Comparison of ENCODE assay signal across 1 cellular context in the genomic region with DNA sequence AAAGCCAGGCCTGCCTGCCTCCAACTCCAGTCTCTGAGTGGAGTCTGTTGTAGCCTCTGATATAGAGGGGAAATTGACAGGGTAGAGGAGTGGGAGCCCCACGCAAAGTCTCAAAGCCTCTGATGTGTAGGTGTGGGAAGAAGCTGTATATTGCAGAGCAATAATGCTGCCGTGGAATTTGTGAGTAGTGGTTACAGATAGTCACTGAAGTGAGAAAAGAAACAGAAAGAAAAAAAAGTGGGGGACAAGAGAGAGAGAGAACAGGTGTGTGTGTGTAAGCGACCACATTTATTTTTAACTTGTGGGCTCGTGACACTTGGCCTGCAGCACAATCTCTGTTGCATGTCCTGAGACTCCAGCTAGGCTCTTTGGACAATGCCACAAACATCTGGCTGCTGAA.
A peak's percentile ranks its signal among the peaks of the same experiment; 100 is the strongest.
TF ChIP-seq lines count a peak whose summit lies in the region.

No MANE protein-coding gene starts in this region.

TF ChIP-seq in GM12878, 131 proteins besides CTCF, POLR2A, EP300 and RAD21 (continues in another document):
- TF ChIP-seq BACH1 (IDR thresholded peaks at IDR 0.05; ENCODE audit: borderline replicate concordance) (peak; percentile 23; the same call in 1 of the 2 replicates), FOXM1 (IDR thresholded peaks at IDR 0.05; ENCODE audit: low read depth, low read length) (peak; percentile 62; the same call in 1 of the 2 replicates), SMAD5 (IDR thresholded peaks at IDR 0.05; ENCODE audit: low read depth) (no peak), DPF2 (IDR thresholded peaks at IDR 0.05) (0 out of 2 replicates have a peak, but pooled peaks have one; percentile 27), NR2C1 (IDR thresholded peaks at IDR 0.05) (no peak), NR2F1 (conservative IDR thresholded peaks at IDR 0.05) (peak; percentile 76), POLR2AphosphoS5 (IDR thresholded peaks at IDR 0.05; ENCODE audit: low read length) (no peak), SREBF2 (IDR thresholded peaks at IDR 0.05; ENCODE audit: low read length) (no peak), SIN3A (IDR thresholded peaks at IDR 0.05; ENCODE audit: low read depth, low read length) (no peak), NBN (IDR thresholded peaks at IDR 0.05) (peak; percentile 73; the same call in 1 of the 2 replicates), EED (IDR thresholded peaks at IDR 0.05; ENCODE audit: low read depth) (peak; percentile 56; the same call in 1 of the 2 replicates), IKZF2 (IDR thresholded peaks at IDR 0.05) (peak; percentile 75), RBBP5 (conservative IDR thresholded peaks at IDR 0.05) (no peak; the same call in 1 of the 2 replicates), CREM (IDR thresholded peaks at IDR 0.05; ENCODE audit: low read depth) (peak; percentile 54; the same call in 1 of the 2 replicates), TARDBP (IDR thresholded peaks at IDR 0.05; ENCODE audit: borderline replicate concordance) (0 out of 2 replicates have a peak, but pooled peaks have one; percentile 30), CHD2 (IDR thresholded peaks at IDR 0.05; ENCODE audit: borderline replicate concordance, low read depth, low read length) (no peak), GABPA (IDR thresholded peaks at IDR 0.05; ENCODE audit: low read depth) (0 out of 2 replicates have a peak, but pooled peaks have one; percentile 39), NFIC (IDR thresholded peaks at IDR 0.05; ENCODE audit: low read depth, low read length) (peak; percentile 86), TCF7 (IDR thresholded peaks at IDR 0.05; ENCODE audit: borderline replicate concordance) (no peak), ZNF217 (IDR thresholded peaks at IDR 0.05) (no peak), LARP7 (IDR thresholded peaks at IDR 0.05) (no peak), ZBED1 (IDR thresholded peaks at IDR 0.05; ENCODE audit: borderline replicate concordance) (no peak), ETV6 (conservative IDR thresholded peaks at IDR 0.05 in 1 of 2, IDR thresholded peaks at IDR 0.05 in 1 of 2; ENCODE audit: borderline replicate concordance in 1 of 2, low read depth in 1 of 2) (no peak), IKZF1 (conservative IDR thresholded peaks at IDR 0.05) (peak; percentile 48; the same call in 1 of the 2 replicates), ESRRA (IDR thresholded peaks at IDR 0.05; ENCODE audit: low read length) (no peak), BHLHE40 (IDR thresholded peaks at IDR 0.05; ENCODE audit: borderline replicate concordance in 1 of 2, low read depth in 2 of 2, low read length in 1 of 2) (peak; percentile 80 to 85), CREB1 (IDR thresholded peaks at IDR 0.05; ENCODE audit: low read depth) (peak; percentile 29; the same call in 1 of the 2 replicates), SPI1 (IDR thresholded peaks at IDR 0.05; ENCODE audit: borderline replicate concordance, insufficient read depth, low read depth, low read length) (no peak), MXI1 (IDR thresholded peaks at IDR 0.05; ENCODE audit: low read depth, low read length) (no peak), KAT2A (conservative IDR thresholded peaks at IDR 0.05; ENCODE audit: control insufficient read depth, low read depth, low read length) (no peak), IRF4 (IDR thresholded peaks at IDR 0.05; ENCODE audit: low read depth, low read length) (peak; percentile 60), SMC3 (IDR thresholded peaks at IDR 0.05; ENCODE audit: borderline replicate concordance, low read length) (no peak), FOXK2 (IDR thresholded peaks at IDR 0.05) (no peak), ZSCAN29 (IDR thresholded peaks at IDR 0.05) (no peak), HCFC1 (IDR thresholded peaks at IDR 0.05; ENCODE audit: low read length) (no peak), SRF (IDR thresholded peaks at IDR 0.05; ENCODE audit: low read depth in 2 of 2, low read length in 2 of 2) (no peak), HDGF (IDR thresholded peaks at IDR 0.05) (no peak), CEBPB (IDR thresholded peaks at IDR 0.05; ENCODE audit: borderline replicate concordance in 1 of 2, low read depth in 2 of 2, low read length in 2 of 2) (peak in 1 of 2 experiments; percentile 52; a peak in 1 of 4 replicates), POLR2AphosphoS2 (IDR thresholded peaks at IDR 0.05; ENCODE audit: low read depth, low read length) (no peak), NR2C2 (IDR thresholded peaks at IDR 0.05; ENCODE audit: borderline replicate concordance, control insufficient read depth, insufficient read length, low read depth) (no peak), BMI1 (IDR thresholded peaks at IDR 0.05; ENCODE audit: borderline replicate concordance) (peak; percentile 30; the same call in 1 of the 2 replicates), NFYA (IDR thresholded peaks at IDR 0.05; ENCODE audit: borderline replicate concordance, low read depth, low read length) (no peak), MYB (IDR thresholded peaks at IDR 0.05; ENCODE audit: borderline replicate concordance, low read depth, low read length) (no peak), RB1 (IDR thresholded peaks at IDR 0.05; ENCODE audit: borderline replicate concordance) (no peak), JUND (IDR thresholded peaks at IDR 0.05; ENCODE audit: low read depth, low read length) (no peak)
- TF ChIP-seq, protein P1, sequence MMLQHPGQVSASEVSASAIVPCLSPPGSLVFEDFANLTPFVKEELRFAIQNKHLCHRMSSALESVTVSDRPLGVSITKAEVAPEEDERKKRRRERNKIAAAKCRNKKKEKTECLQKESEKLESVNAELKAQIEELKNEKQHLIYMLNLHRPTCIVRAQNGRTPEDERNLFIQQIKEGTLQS (IDR thresholded peaks at IDR 0.05; ENCODE audit: borderline replicate concordance, extremely low read depth, low read depth, low read length), result no peak
- TF ChIP-seq, protein P2, sequence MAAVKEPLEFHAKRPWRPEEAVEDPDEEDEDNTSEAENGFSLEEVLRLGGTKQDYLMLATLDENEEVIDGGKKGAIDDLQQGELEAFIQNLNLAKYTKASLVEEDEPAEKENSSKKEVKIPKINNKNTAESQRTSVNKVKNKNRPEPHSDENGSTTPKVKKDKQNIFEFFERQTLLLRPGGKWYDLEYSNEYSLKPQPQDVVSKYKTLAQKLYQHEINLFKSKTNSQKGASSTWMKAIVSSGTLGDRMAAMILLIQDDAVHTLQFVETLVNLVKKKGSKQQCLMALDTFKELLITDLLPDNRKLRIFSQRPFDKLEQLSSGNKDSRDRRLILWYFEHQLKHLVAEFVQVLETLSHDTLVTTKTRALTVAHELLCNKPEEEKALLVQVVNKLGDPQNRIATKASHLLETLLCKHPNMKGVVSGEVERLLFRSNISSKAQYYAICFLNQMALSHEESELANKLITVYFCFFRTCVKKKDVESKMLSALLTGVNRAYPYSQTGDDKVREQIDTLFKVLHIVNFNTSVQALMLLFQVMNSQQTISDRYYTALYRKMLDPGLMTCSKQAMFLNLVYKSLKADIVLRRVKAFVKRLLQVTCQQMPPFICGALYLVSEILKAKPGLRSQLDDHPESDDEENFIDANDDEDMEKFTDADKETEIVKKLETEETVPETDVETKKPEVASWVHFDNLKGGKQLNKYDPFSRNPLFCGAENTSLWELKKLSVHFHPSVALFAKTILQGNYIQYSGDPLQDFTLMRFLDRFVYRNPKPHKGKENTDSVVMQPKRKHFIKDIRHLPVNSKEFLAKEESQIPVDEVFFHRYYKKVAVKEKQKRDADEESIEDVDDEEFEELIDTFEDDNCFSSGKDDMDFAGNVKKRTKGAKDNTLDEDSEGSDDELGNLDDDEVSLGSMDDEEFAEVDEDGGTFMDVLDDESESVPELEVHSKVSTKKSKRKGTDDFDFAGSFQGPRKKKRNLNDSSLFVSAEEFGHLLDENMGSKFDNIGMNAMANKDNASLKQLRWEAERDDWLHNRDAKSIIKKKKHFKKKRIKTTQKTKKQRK (IDR thresholded peaks at IDR 0.05; ENCODE audit: low read depth, low read length), result no peak
- TF ChIP-seq, protein P3, sequence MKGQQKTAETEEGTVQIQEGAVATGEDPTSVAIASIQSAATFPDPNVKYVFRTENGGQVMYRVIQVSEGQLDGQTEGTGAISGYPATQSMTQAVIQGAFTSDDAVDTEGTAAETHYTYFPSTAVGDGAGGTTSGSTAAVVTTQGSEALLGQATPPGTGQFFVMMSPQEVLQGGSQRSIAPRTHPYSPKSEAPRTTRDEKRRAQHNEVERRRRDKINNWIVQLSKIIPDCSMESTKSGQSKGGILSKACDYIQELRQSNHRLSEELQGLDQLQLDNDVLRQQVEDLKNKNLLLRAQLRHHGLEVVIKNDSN (IDR thresholded peaks at IDR 0.05; ENCODE audit: borderline replicate concordance, extremely low read length, insufficient read depth, low read depth, low read length), result no peak
- TF ChIP-seq, protein P4, sequence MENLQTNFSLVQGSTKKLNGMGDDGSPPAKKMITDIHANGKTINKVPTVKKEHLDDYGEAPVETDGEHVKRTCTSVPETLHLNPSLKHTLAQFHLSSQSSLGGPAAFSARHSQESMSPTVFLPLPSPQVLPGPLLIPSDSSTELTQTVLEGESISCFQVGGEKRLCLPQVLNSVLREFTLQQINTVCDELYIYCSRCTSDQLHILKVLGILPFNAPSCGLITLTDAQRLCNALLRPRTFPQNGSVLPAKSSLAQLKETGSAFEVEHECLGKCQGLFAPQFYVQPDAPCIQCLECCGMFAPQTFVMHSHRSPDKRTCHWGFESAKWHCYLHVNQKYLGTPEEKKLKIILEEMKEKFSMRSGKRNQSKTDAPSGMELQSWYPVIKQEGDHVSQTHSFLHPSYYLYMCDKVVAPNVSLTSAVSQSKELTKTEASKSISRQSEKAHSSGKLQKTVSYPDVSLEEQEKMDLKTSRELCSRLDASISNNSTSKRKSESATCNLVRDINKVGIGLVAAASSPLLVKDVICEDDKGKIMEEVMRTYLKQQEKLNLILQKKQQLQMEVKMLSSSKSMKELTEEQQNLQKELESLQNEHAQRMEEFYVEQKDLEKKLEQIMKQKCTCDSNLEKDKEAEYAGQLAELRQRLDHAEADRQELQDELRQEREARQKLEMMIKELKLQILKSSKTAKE (IDR thresholded peaks at IDR 0.05; ENCODE audit: low read depth, poor library complexity, severe bottlenecking), result no peak
- TF ChIP-seq, protein P5, sequence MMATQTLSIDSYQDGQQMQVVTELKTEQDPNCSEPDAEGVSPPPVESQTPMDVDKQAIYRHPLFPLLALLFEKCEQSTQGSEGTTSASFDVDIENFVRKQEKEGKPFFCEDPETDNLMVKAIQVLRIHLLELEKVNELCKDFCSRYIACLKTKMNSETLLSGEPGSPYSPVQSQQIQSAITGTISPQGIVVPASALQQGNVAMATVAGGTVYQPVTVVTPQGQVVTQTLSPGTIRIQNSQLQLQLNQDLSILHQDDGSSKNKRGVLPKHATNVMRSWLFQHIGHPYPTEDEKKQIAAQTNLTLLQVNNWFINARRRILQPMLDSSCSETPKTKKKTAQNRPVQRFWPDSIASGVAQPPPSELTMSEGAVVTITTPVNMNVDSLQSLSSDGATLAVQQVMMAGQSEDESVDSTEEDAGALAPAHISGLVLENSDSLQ (IDR thresholded peaks at IDR 0.05), result peak; percentile 15; the same call in 1 of the 2 replicates
- TF ChIP-seq, protein P6, sequence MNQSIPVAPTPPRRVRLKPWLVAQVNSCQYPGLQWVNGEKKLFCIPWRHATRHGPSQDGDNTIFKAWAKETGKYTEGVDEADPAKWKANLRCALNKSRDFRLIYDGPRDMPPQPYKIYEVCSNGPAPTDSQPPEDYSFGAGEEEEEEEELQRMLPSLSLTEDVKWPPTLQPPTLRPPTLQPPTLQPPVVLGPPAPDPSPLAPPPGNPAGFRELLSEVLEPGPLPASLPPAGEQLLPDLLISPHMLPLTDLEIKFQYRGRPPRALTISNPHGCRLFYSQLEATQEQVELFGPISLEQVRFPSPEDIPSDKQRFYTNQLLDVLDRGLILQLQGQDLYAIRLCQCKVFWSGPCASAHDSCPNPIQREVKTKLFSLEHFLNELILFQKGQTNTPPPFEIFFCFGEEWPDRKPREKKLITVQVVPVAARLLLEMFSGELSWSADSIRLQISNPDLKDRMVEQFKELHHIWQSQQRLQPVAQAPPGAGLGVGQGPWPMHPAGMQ (IDR thresholded peaks at IDR 0.05; ENCODE audit: borderline replicate concordance), result no peak
- TF ChIP-seq, protein P7, sequence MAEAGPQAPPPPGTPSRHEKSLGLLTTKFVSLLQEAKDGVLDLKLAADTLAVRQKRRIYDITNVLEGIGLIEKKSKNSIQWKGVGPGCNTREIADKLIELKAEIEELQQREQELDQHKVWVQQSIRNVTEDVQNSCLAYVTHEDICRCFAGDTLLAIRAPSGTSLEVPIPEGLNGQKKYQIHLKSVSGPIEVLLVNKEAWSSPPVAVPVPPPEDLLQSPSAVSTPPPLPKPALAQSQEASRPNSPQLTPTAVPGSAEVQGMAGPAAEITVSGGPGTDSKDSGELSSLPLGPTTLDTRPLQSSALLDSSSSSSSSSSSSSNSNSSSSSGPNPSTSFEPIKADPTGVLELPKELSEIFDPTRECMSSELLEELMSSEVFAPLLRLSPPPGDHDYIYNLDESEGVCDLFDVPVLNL (IDR thresholded peaks at IDR 0.05; ENCODE audit: low read depth, low read length), result no peak
- TF ChIP-seq, protein P8, sequence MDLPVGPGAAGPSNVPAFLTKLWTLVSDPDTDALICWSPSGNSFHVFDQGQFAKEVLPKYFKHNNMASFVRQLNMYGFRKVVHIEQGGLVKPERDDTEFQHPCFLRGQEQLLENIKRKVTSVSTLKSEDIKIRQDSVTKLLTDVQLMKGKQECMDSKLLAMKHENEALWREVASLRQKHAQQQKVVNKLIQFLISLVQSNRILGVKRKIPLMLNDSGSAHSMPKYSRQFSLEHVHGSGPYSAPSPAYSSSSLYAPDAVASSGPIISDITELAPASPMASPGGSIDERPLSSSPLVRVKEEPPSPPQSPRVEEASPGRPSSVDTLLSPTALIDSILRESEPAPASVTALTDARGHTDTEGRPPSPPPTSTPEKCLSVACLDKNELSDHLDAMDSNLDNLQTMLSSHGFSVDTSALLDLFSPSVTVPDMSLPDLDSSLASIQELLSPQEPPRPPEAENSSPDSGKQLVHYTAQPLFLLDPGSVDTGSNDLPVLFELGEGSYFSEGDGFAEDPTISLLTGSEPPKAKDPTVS (IDR thresholded peaks at IDR 0.05; ENCODE audit: low read depth, low read length), result no peak
- TF ChIP-seq, protein P9, sequence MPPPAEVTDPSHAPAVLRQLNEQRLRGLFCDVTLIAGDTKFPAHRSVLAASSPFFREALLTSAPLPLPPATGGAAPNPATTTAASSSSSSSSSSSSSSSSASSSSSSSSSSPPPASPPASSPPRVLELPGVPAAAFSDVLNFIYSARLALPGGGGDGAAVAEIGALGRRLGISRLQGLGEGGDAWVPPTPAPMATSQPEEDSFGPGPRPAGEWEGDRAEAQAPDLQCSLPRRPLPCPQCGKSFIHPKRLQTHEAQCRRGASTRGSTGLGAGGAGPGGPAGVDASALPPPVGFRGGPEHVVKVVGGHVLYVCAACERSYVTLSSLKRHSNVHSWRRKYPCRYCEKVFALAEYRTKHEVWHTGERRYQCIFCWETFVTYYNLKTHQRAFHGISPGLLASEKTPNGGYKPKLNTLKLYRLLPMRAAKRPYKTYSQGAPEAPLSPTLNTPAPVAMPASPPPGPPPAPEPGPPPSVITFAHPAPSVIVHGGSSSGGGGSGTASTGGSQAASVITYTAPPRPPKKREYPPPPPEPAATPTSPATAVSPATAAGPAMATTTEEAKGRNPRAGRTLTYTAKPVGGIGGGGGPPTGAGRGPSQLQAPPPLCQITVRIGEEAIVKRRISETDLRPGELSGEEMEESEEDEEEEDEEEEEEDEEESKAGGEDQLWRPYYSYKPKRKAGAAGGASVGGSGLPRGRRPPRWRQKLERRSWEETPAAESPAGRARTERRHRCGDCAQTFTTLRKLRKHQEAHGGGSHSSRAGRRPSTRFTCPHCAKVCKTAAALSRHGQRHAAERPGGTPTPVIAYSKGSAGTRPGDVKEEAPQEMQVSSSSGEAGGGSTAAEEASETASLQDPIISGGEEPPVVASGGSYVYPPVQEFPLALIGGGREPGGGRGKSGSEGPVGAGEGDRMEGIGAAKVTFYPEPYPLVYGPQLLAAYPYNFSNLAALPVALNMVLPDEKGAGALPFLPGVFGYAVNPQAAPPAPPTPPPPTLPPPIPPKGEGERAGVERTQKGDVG (CRISPR knock-in tag; IDR thresholded peaks at IDR 0.05), result no peak
